ENCODE assay signal across 8 cellular contexts in the genomic region with DNA sequence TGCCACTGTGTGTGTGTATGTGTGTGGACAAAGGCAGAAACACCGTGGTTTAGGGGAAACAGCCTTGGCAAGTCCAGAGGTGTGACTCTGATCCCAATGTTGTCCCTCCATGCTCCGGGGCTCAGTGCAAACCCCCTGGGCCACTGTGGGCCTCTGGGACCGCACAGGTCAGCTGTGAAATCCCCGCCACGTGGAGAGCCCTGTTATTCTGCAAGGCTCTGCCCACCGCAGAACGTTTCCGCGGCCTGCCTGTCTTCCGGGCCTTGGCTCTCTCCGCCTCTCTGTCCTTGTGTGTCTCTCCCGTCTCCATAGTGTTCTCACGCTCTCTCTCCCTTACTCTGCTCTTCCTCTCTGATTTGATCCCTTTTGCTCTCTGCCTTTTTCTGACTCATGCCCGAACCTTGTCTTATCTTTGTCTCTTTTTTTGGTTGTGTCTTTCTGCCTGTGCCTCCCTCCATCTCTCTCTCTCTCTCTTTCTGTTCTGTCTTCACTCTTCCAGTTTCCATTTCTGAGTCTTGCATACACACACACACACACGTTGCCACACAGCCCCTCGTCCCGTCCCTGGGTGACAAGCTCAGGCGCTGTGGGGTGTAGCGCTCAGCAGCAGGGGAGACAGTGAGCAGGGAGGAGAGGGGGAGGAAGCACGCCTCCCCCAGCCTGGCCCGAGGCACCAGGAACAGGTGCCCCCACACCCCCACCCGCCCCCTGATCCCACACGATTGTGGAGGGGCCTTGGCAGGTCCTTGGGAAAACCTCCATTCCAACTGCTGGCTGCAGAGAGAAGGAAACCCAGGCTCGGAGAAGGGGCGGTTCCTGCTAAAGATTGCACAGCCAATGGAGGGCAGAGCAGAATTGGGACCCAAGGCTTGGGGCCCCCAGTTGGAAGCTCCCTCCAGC. TPM values are rescaled to one million over a fixed set of nuclear protein-coding genes. Genes with fewer than 3 reads are reported as not detected.
A peak's percentile ranks its signal among the peaks of the same experiment; 100 is the strongest.
DNase-seq lines count a peak whose midpoint lies in the region; ATAC-seq and TF ChIP-seq lines count a peak whose summit lies in the region.

No MANE protein-coding gene starts in this region.

- no peak for TF ChIP-seq CTCF in CD4-positive, alpha-beta T cell (IDR thresholded peaks at IDR 0.05)
- TF ChIP-seq CTCF in IMR-90 (conservative IDR thresholded peaks at IDR 0.05; ENCODE audit: low read depth, low read length) (no peak), mesothelial cell of epicardium (IDR thresholded peaks at IDR 0.05; ENCODE audit: unreplicated experiment) (no peak)

- in situ Hi-C loops in IMR-90 (cut with MboI; ENCODE audit: low sequenced_read_pairs), result no loop called here

- no peaks in the 10 kb centered on the region for H3K4me1 ChIP-seq in IMR-90 (ENCODE audit: control insufficient read depth, insufficient read depth, low read length)

- no peaks in the 10 kb centered on the region for H4K20me1 ChIP-seq in IMR-90 (ENCODE audit: insufficient read depth, low read length)

- no peak overlapping the region for H3K27ac ChIP-seq in CD4-positive, alpha-beta T cell (ENCODE audit: low read depth, low read length)
- H3K27ac ChIP-seq in IMR-90 (ENCODE audit: insufficient read depth, low read length), result no peak overlapping the region

- H3K36me3 ChIP-seq in IMR-90 (ENCODE audit: control insufficient read depth, insufficient read depth, low read length), result no peaks in the 10 kb centered on the region

- H4K91ac ChIP-seq in IMR-90 (ENCODE audit: insufficient read depth, low read depth, low read length), result no peak overlapping the region

- no peak for TF ChIP-seq RAD21 in IMR-90 (IDR thresholded peaks at IDR 0.05; ENCODE audit: low read length)

- intact Hi-C loops in CD4-positive, alpha-beta T cell (cut with DNase I, micrococcal nuclease), result no loop called here
- intact Hi-C loops in IMR-90 (cut with micrococcal nuclease), result no loop called here

- no peak overlapping the region for H2BK15ac ChIP-seq in IMR-90 (ENCODE audit: low read depth, low read length)

- POLR2A ChIA-PET in CD4-positive, alpha-beta T cell (lab: Charles Lee), result no interaction called here
- POLR2A ChIA-PET in IMR-90 (lab: Charles Lee; ENCODE audit: unreplicated experiment), result no interaction called here

- 33% methylated on average over 4 of the region's 25 CpGs; no CpG with 5 or more reads in 1 of the 2 experiments for WGBS in IMR-90 (ENCODE audit: extremely low coverage in 2 of 2, insufficient read length in 1 of 2), 2 experiments

- peaks cover 40% of the 10 kb centered on the region for H3K27me3 ChIP-seq in CD4-positive, alpha-beta T cell (ENCODE audit: control insufficient read depth, insufficient read depth, low read length)
- peaks cover 35% of the 10 kb centered on the region for H3K27me3 ChIP-seq in IMR-90 (ENCODE audit: control insufficient read depth, insufficient read depth, low read length)

- no TSS peak for BruUV-seq in IMR-90 (replicated peaks; lab: Mats Ljungman, UMichigan)

- CTCF ChIA-PET in CD4-positive, alpha-beta T cell (lab: Charles Lee), result no interaction called here
- CTCF ChIA-PET in IMR-90 (lab: Yijun Ruan, JAX), result no interaction called here

- no peak overlapping the region for H2BK120ac ChIP-seq in IMR-90 (ENCODE audit: low read depth, low read length)

- no peak overlapping the region for H3K18ac ChIP-seq in IMR-90 (ENCODE audit: low read depth, low read length)

- no peak overlapping the region; the same call in 1 of the 2 replicates for H3K4me2 ChIP-seq in IMR-90 (ENCODE audit: low read depth, low read length)

- no peak overlapping the region for H3K14ac ChIP-seq in IMR-90 (replicated peaks; ENCODE audit: low read depth, low read length)

- no peaks in the 10 kb centered on the region for H3K36me3 Mint-ChIP-seq in CD4-positive, alpha-beta T cell (ENCODE audit: low read depth)
- H3K36me3 Mint-ChIP-seq in mesothelial cell of epicardium, result no peaks in the 10 kb centered on the region

- no peak overlapping the region for H3K56ac ChIP-seq in IMR-90 (ENCODE audit: extremely low read depth, insufficient read depth, low read length)

- H2BK20ac ChIP-seq in IMR-90 (ENCODE audit: low read depth, low read length), result no peak overlapping the region

- H3K4me3 ChIP-seq in IMR-90 (ENCODE audit: insufficient read depth, low read depth, low read length), result no peak overlapping the region

- H3K4ac ChIP-seq in IMR-90 (ENCODE audit: low read depth, low read length), result no peak overlapping the region

- no peaks in the 10 kb centered on the region for H3K9me3 ChIP-seq in CD4-positive, alpha-beta T cell (ENCODE audit: control insufficient read depth, low read length)
- H3K9me3 ChIP-seq in IMR-90 (ENCODE audit: control insufficient read depth, insufficient read depth, low read length), result peaks cover 4% of the 10 kb centered on the region; the same call in 1 of the 2 replicates

- no peak overlapping the region for H2AK9ac ChIP-seq in IMR-90 (replicated peaks; ENCODE audit: low read depth, low read length, poor library complexity)

- peaks cover 20% of the 10 kb centered on the region for H3K4me1 Mint-ChIP-seq in CD4-positive, alpha-beta T cell (ENCODE audit: low read depth)
- peaks cover 18% of the 10 kb centered on the region for H3K4me1 Mint-ChIP-seq in mesothelial cell of epicardium

- H4K8ac ChIP-seq in IMR-90 (ENCODE audit: low read depth in 2 of 2, low read length in 2 of 2), result no peak overlapping the region

- peak overlapping the region; percentile 35 for H3K4me3 Mint-ChIP-seq in CD4-positive, alpha-beta T cell
- H3K4me3 Mint-ChIP-seq in mesothelial cell of epicardium, result no peak overlapping the region

- H3K9ac ChIP-seq in IMR-90 (ENCODE audit: low read depth, low read length), result no peak overlapping the region

- peaks cover 58% of the 10 kb centered on the region for H3K27me3 Mint-ChIP-seq in CD4-positive, alpha-beta T cell
- peaks cover 79% of the 10 kb centered on the region for H3K27me3 Mint-ChIP-seq in mesothelial cell of epicardium (ENCODE audit: low read depth)

- DNase-seq in CD4-positive, alpha-beta T cell, result no peak
- DNase-seq in IMR-90, result peak; percentile 19
- DNase-seq in astrocyte of the hippocampus (ENCODE audit: low read depth, low spot score), result peak; percentile 48
- no peak for DNase-seq in mesothelial cell of epicardium (ENCODE audit: low spot score in 2 of 2, unreplicated experiment in 2 of 2)
- DNase-seq in mesenteric fat pad (ENCODE audit: low spot score), result no peak
- DNase-seq in DMS53 treated with DMSO at 0.1 percent for 48 hours (lab: John Stamatoyannopoulos, UW; ENCODE audit: unreplicated experiment), result no peak
- DNase-seq in NCI-H2081 treated with DMSO at 0.1 percent for 48 hours (lab: John Stamatoyannopoulos, UW), result no peak

- no peaks in the 10 kb centered on the region for H3K79me1 ChIP-seq in IMR-90 (ENCODE audit: low read depth in 1 of 2, low read length in 2 of 2)

- H3K23ac ChIP-seq in IMR-90 (ENCODE audit: low read depth, low read length), result no peak overlapping the region

- dilution Hi-C loops in IMR-90 (cut with HindIII; ENCODE audit: low sequenced_read_pairs, unreplicated experiment), result no loop called here

- H4K5ac ChIP-seq in IMR-90 (ENCODE audit: low read depth, low read length), result no peak overlapping the region

- H3K9me3 Mint-ChIP-seq in CD4-positive, alpha-beta T cell, result no peaks in the 10 kb centered on the region
- peaks cover 5% of the 10 kb centered on the region for H3K9me3 Mint-ChIP-seq in mesothelial cell of epicardium

- peak; percentile 24 for ATAC-seq in CD4-positive, alpha-beta T cell (ENCODE audit: poor library complexity)
- ATAC-seq in IMR-90 (ENCODE audit: low read depth), result peak; percentile 54
- ATAC-seq in GM19455 (IDR thresholded peaks at IDR 0.05; ENCODE audit: unreplicated experiment), result no peak

- H3K27ac Mint-ChIP-seq in CD4-positive, alpha-beta T cell, result no peak overlapping the region
- peak overlapping the region; percentile 3 for H3K27ac Mint-ChIP-seq in mesothelial cell of epicardium

- TF ChIP-seq POLR2A in IMR-90 (IDR thresholded peaks at IDR 0.05; ENCODE audit: low read depth, low read length), result no peak

- no peak overlapping the region for H2AK5ac ChIP-seq in IMR-90 (ENCODE audit: low read depth, low read length)

- no peak overlapping the region for H2BK5ac ChIP-seq in IMR-90 (ENCODE audit: low read depth, low read length, poor library complexity, severe bottlenecking)

- H2AFZ ChIP-seq in IMR-90 (replicated peaks; ENCODE audit: low read length, poor library complexity), result peak overlapping the region; percentile 44

- peaks cover 3% of the 10 kb centered on the region; the same call in 1 of the 2 replicates for H3K9me1 ChIP-seq in IMR-90 (ENCODE audit: insufficient read depth, low read length)

RNA-seq across cellular contexts. Expression of a gene that starts 3.0 kb away (rescaled TPM):
- not detected for total RNA-seq in CD4-positive, alpha-beta T cell
- total RNA-seq in IMR-90 (2012; rRNA removed) (not detected in 2 replicates), mesothelial cell of epicardium (4.2 to 6.0 TPM (median 5.2 TPM) in 3 replicates), mesenteric fat pad (not detected)
- not detected in 2 replicates for polyA plus RNA-seq in IMR-90 (2012; rRNA removed)
- polyA plus RNA-seq in IMR-90 (2012; cell fraction: cytosol; rRNA removed), result 0.05 TPM in 1 of 2 replicates, not detected in the other
- polyA plus RNA-seq in IMR-90 (2012; cell fraction: nucleus; rRNA removed; ENCODE audit: low replicate concordance), result 0.34 TPM in 1 of 2 replicates, not detected in the other

RNA-seq across cellular contexts. Expression of a gene that starts 30.7 kb away (rescaled TPM):
- 100 to 1,000 TPM; 610 to 639 TPM for total RNA-seq in CD4-positive, alpha-beta T cell
- total RNA-seq in IMR-90 (2012; rRNA removed) (17.5 and 21.1 TPM in 2 replicates), mesothelial cell of epicardium (296 to 312 TPM (median 307 TPM) in 3 replicates), mesenteric fat pad (141 TPM)
- polyA plus RNA-seq in IMR-90 (2012; rRNA removed), result 93.9 and 108 TPM in 2 replicates
- 13.4 and 19.9 TPM in 2 replicates for polyA plus RNA-seq in IMR-90 (2012; cell fraction: cytosol; rRNA removed)
- 1,067 and 1,629 TPM in 2 replicates for polyA plus RNA-seq in IMR-90 (2012; cell fraction: nucleus; rRNA removed; ENCODE audit: low replicate concordance)

RNA-seq across cellular contexts. Expression of a gene that starts 45.3 kb away (rescaled TPM):
- 1 to 10 TPM; 2.8 to 2.9 TPM for total RNA-seq in CD4-positive, alpha-beta T cell
- 0.83 and 1.1 TPM in 2 replicates for total RNA-seq in IMR-90 (2012; rRNA removed)
- polyA plus RNA-seq in IMR-90 (2012; rRNA removed), result 0.69 and 0.94 TPM in 2 replicates
- 0.29 and 1.4 TPM in 2 replicates for polyA plus RNA-seq in IMR-90 (2012; cell fraction: cytosol; rRNA removed)
- polyA plus RNA-seq in IMR-90 (2012; cell fraction: nucleus; rRNA removed; ENCODE audit: low replicate concordance), result 0.34 and 0.86 TPM in 2 replicates
- 5.5 to 6.8 TPM (median 5.8 TPM) in 3 replicates for total RNA-seq in mesothelial cell of epicardium
- 8.3 TPM for total RNA-seq in mesenteric fat pad

RNA-seq across cellular contexts. Expression of a gene that starts 53.5 kb away (rescaled TPM):
- total RNA-seq in CD4-positive, alpha-beta T cell, result 10 to 100 TPM; 12.3 to 14.4 TPM
- total RNA-seq in IMR-90 (2012; rRNA removed) (not detected in 2 replicates), mesothelial cell of epicardium (0.53 to 0.92 TPM (median 0.75 TPM) in 3 replicates), mesenteric fat pad (63.8 TPM)
- not detected in 2 replicates for polyA plus RNA-seq in IMR-90 (2012; rRNA removed)
- polyA plus RNA-seq in IMR-90 (2012; cell fraction: cytosol; rRNA removed), result not detected in 2 replicates
- polyA plus RNA-seq in IMR-90 (2012; cell fraction: nucleus; rRNA removed; ENCODE audit: low replicate concordance), result not detected in 2 replicates

RNA-seq across cellular contexts. Expression of a gene that starts 54.8 kb away (rescaled TPM):
- not detected for total RNA-seq in CD4-positive, alpha-beta T cell
- total RNA-seq in IMR-90 (2012; rRNA removed) (7.2 and 7.8 TPM in 2 replicates), mesothelial cell of epicardium (114 to 126 TPM (median 115 TPM) in 3 replicates), mesenteric fat pad (38.1 TPM)
- 25.3 and 45.3 TPM in 2 replicates for polyA plus RNA-seq in IMR-90 (2012; rRNA removed)
- polyA plus RNA-seq in IMR-90 (2012; cell fraction: cytosol; rRNA removed), result 68.0 and 69.8 TPM in 2 replicates
- 13.3 and 20.0 TPM in 2 replicates for polyA plus RNA-seq in IMR-90 (2012; cell fraction: nucleus; rRNA removed; ENCODE audit: low replicate concordance)

Comparison
In these comparisons a context has a peak if more than half of its experiments do, and no peak if none do; other contexts are left out.
1. DNase-seq: peak in IMR-90 (single experiment) and astrocyte of the hippocampus (single experiment); none in CD4-positive, alpha-beta T cell (0 of 10), mesothelial cell of epicardium (0 of 2), mesenteric fat pad (single experiment), DMS53 treated with DMSO at 0.1 percent for 48 hours (single experiment) and NCI-H2081 treated with DMSO at 0.1 percent for 48 hours (single experiment).